8 cellular contexts compared by ENCODE assay signal in genomic region chr14:92603309-92604257, GRCh38.
DNase-seq lines count a peak whose midpoint lies in the region; ATAC-seq, FAIRE-seq and TF ChIP-seq lines count a peak whose summit lies in the region.

No MANE protein-coding gene starts in this region.

- peak; percentile 38 for DNase-seq in GM04503 (ENCODE audit: low read depth)
- peak; percentile 20 for DNase-seq in NCI-H748 treated with DMSO at 0.1 percent for 48 hours (lab: John Stamatoyannopoulos, UW)
- DNase-seq in ascending aorta (ENCODE audit: low spot score in 2 of 2), result peak; percentile 36 to 90
- DNase-seq in keratinocyte (ENCODE audit: low read depth, low spot score), result no peak
- DNase-seq in stimulated activated naive B cell treated with anti-CD40 and anti-IgM and Interleukin-4, amounts not matched to agents 10 μg/mL and 1 μg/mL and 100 μg/mL, for 72 hours, result no peak
- DNase-seq in NCI-H446 treated with DMSO at 0.1 percent for 48 hours (lab: John Stamatoyannopoulos, UW), result no peak

- no peak overlapping the region for H3K9ac ChIP-seq in keratinocyte (ENCODE audit: control insufficient read depth, extremely low read depth, insufficient read depth, low read length)

- H3K27me3 ChIP-seq in ascending aorta (no peaks in the 10 kb centered on the region), keratinocyte (ENCODE audit: control insufficient read depth, extremely low read depth, insufficient read depth, low read length) (no peaks in the 10 kb centered on the region)

- H4K20me1 ChIP-seq in keratinocyte (ENCODE audit: control insufficient read depth, extremely low read depth, insufficient read depth, low read length), result no peaks in the 10 kb centered on the region

- H3K4me3 ChIP-seq in ascending aorta (peak overlapping the region in 1 of 2 donors; percentile 12), keratinocyte (ENCODE audit: control insufficient read depth in 2 of 3, extremely low read depth in 1 of 3, insufficient read depth in 2 of 3, low read depth in 1 of 3, low read length in 3 of 3) (no peak overlapping the region)

- TF ChIP-seq CTCF in ascending aorta (IDR thresholded peaks at IDR 0.05) (peak; percentile 46 to 66 (median 51)), keratinocyte (optimal IDR thresholded peaks at IDR 0.05 in 1 of 3, IDR thresholded peaks at IDR 0.05 in 1 of 3, conservative IDR thresholded peaks at IDR 0.05 in 1 of 3; ENCODE audit: extremely low read depth in 1 of 3, insufficient read depth in 2 of 3, low read length in 3 of 3) (peak; percentile 60 to 88 (median 86))

- peaks cover 4 to 7% of the 10 kb centered on the region in 2 donors for H3K9me3 Mint-ChIP-seq in stimulated activated naive B cell treated with anti-CD40 and anti-IgM and Interleukin-4, amounts not matched to agents 10 μg/mL and 1 μg/mL and 100 μg/mL, for 72 hours

- ATAC-seq in stimulated activated naive B cell treated with anti-CD40 and anti-IgM and Interleukin-4, amounts not matched to agents 10 μg/mL and 1 μg/mL and 100 μg/mL, for 72 hours (replicated peaks), result peak; percentile 55 to 80
- no peak for ATAC-seq in GM21723 (IDR thresholded peaks at IDR 0.05; ENCODE audit: unreplicated experiment)
- ATAC-seq in HG03469 (IDR thresholded peaks at IDR 0.05; ENCODE audit: unreplicated experiment), result no peak

- H3K4me1 ChIP-seq in ascending aorta (peaks cover 18 to 25% of the 10 kb centered on the region in 2 donors), keratinocyte (ENCODE audit: control insufficient read depth, extremely low read depth, insufficient read depth, low read length) (peaks cover 9% of the 10 kb centered on the region)

- H3K27ac Mint-ChIP-seq in stimulated activated naive B cell treated with anti-CD40 and anti-IgM and Interleukin-4, amounts not matched to agents 10 μg/mL and 1 μg/mL and 100 μg/mL, for 72 hours, result no peak overlapping the region

- no peaks in the 10 kb centered on the region for H3K79me2 ChIP-seq in keratinocyte (ENCODE audit: control insufficient read depth, insufficient read depth, low read length)

- peak; percentile 23 for FAIRE-seq in keratinocyte (lab: Jason Lieb, UNC)

- H3K27ac ChIP-seq in ascending aorta (peak overlapping the region; percentile 91 to 92), keratinocyte (ENCODE audit: control insufficient read depth, insufficient read depth, low read length) (no peak overlapping the region)

- peaks cover 13 to 17% of the 10 kb centered on the region in 2 donors for H3K4me1 Mint-ChIP-seq in stimulated activated naive B cell treated with anti-CD40 and anti-IgM and Interleukin-4, amounts not matched to agents 10 μg/mL and 1 μg/mL and 100 μg/mL, for 72 hours

- no peak overlapping the region for H3K4me2 ChIP-seq in keratinocyte (ENCODE audit: control insufficient read depth, extremely low read depth, insufficient read depth, low read depth, low read length)

- no peaks in the 10 kb centered on the region for H3K27me3 Mint-ChIP-seq in stimulated activated naive B cell treated with anti-CD40 and anti-IgM and Interleukin-4, amounts not matched to agents 10 μg/mL and 1 μg/mL and 100 μg/mL, for 72 hours

- H2AFZ ChIP-seq in keratinocyte (ENCODE audit: control insufficient read depth, low read length), result no peak overlapping the region

- H3K9me3 ChIP-seq in ascending aorta (no peaks in the 10 kb centered on the region), keratinocyte (ENCODE audit: control insufficient read depth, low read depth, low read length) (no peaks in the 10 kb centered on the region)

- peaks cover 3 to 4% of the 10 kb centered on the region in 2 donors for H3K36me3 Mint-ChIP-seq in stimulated activated naive B cell treated with anti-CD40 and anti-IgM and Interleukin-4, amounts not matched to agents 10 μg/mL and 1 μg/mL and 100 μg/mL, for 72 hours

- H3K9me1 ChIP-seq in keratinocyte (ENCODE audit: control insufficient read depth, extremely low read depth, insufficient read depth, low read length), result peaks cover 2% of the 10 kb centered on the region

- H3K4me3 Mint-ChIP-seq in stimulated activated naive B cell treated with anti-CD40 and anti-IgM and Interleukin-4, amounts not matched to agents 10 μg/mL and 1 μg/mL and 100 μg/mL, for 72 hours, result no peak overlapping the region

- dilution Hi-C loops in keratinocyte (cut with MboI; ENCODE audit: extremely low pct_ligation_motif_present, low sequenced_read_pairs), result no loop called here

- intact Hi-C loops in ascending aorta (cut with DNase I), result loop anchor here (1.0 to 10.0 kb wide), 7 partner anchors 17 to 479 kb away; partner anchors contain the start of genes CPSF2 and NDUFB1

- H3K36me3 ChIP-seq in ascending aorta (no peaks in the 10 kb centered on the region), keratinocyte (ENCODE audit: control insufficient read depth in 2 of 2, extremely low read depth in 1 of 2, insufficient read depth in 2 of 2, low read length in 2 of 2) (no peaks in the 10 kb centered on the region)

Comparison
In these comparisons a context has a peak if more than half of its experiments do, and no peak if none do; other contexts are left out.
1. DNase-seq: peak in GM04503 (single experiment), NCI-H748 treated with DMSO at 0.1 percent for 48 hours (single experiment) and ascending aorta (2 of 2); none in keratinocyte (single experiment), stimulated activated naive B cell treated with anti-CD40 and anti-IgM and Interleukin-4, amounts not matched to agents 10 μg/mL and 1 μg/mL and 100 μg/mL, for 72 hours (single experiment) and NCI-H446 treated with DMSO at 0.1 percent for 48 hours (single experiment).
2. ATAC-seq: peak in stimulated activated naive B cell treated with anti-CD40 and anti-IgM and Interleukin-4, amounts not matched to agents 10 μg/mL and 1 μg/mL and 100 μg/mL, for 72 hours (2 of 2); none in GM21723 (single experiment) and HG03469 (single experiment).